In genomic region chr6:158752613-158753012, GRCh38 we compare ENCODE assay signal across 8 cellular contexts.
DNase-seq lines count a peak whose midpoint lies in the region; TF ChIP-seq lines count a peak whose summit lies in the region.

No MANE protein-coding gene starts in this region.

- TF ChIP-seq CTCF in VCaP (conservative IDR thresholded peaks at IDR 0.05), result peak; percentile 22; the same call in 1 of the 2 replicates

- no peak overlapping the region for H3K27ac ChIP-seq in VCaP

- DNase-seq in Ammon's horn (ENCODE audit: low spot score), result peak; percentile 96
- peak; percentile 69 for DNase-seq in NAMALWA (ENCODE audit: low spot score)
- DNase-seq in iPS-NIHi7 (ENCODE audit: extremely low spot score), result peak; percentile 54
- DNase-seq in DMS114 treated with DMSO at 0.1 percent for 48 hours (lab: John Stamatoyannopoulos, UW; ENCODE audit: unreplicated experiment), result no peak
- DNase-seq in UCSD-AML1 (lab: John Stamatoyannopoulos, UW; ENCODE audit: unreplicated experiment), result no peak
- DNase-seq in activated naive CD4-positive, alpha-beta T cell (lab: John Stamatoyannopoulos, UW), result no peak
- no peak for DNase-seq in NCI-H526 treated with DMSO at 0.1 percent for 48 hours (lab: John Stamatoyannopoulos, UW)

Comparison
In these comparisons a context has a peak if more than half of its experiments do, and no peak if none do; other contexts are left out.
1. DNase-seq: peak in Ammon's horn (single experiment), NAMALWA (single experiment) and iPS-NIHi7 (single experiment); none in DMS114 treated with DMSO at 0.1 percent for 48 hours (single experiment), UCSD-AML1 (single experiment), activated naive CD4-positive, alpha-beta T cell (0 of 4) and NCI-H526 treated with DMSO at 0.1 percent for 48 hours (single experiment).